1 cellular context compared by ENCODE assay signal in genomic region chr10:60208676-60209269, GRCh38.
TF ChIP-seq lines count a peak whose summit lies in the region.

No MANE protein-coding gene starts in this region.

TF ChIP-seq in HCT116, 20 proteins besides CTCF, POLR2A, EP300 and RAD21 (continued from another document):
- TF ChIP-seq REST (IDR thresholded peaks at IDR 0.05; ENCODE audit: low read depth) (no peak), ZBTB33 (IDR thresholded peaks at IDR 0.05; ENCODE audit: extremely low read depth, insufficient replicate concordance, low read length) (no peak), SP1 (IDR thresholded peaks at IDR 0.05; ENCODE audit: low read depth) (no peak), JUND (IDR thresholded peaks at IDR 0.05) (no peak), YY1 (IDR thresholded peaks at IDR 0.05; ENCODE audit: extremely low read depth, insufficient replicate concordance, low read depth, low read length) (no peak), EGR1 (IDR thresholded peaks at IDR 0.05; ENCODE audit: low read depth) (no peak)
